In the genomic region with DNA sequence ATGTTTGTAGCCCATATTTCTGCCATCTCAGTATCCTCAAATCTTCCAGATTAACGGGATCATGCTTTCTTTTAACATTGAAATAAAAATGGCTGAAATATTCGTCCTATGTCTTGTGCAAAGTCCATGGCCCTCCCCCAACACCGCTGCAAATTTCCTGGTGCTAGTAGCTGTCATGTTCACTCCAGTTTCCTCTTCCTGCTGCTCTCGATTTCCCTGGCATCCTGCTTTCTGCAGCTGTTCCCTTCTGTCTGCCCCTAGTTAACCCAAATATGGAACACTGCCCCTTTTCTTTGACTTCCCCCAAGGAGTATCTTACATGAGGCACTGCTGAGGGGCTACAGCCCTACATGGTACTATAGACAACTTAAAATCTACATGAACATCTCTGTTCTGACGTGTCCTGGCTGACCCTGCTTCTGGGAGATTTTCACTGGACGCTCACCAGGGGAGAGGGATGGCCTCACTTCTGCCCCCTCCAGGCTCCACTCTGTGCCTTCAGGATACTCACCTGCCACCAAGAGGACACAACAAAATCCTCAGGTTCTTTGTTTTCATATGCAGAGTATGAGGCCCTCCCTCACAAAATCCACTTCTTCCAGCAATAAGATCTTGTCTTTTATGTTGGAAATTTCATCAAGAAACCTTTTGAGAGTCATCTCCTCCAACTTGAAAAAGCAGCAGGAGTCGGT, we compare ENCODE assay signal across 1 cellular context.
TF ChIP-seq lines count a peak whose summit lies in the region.

No MANE protein-coding gene starts in this region.

TF ChIP-seq in IMR-90, 13 proteins besides CTCF, POLR2A, EP300 and RAD21:
- TF ChIP-seq SMC3 (IDR thresholded peaks at IDR 0.05; ENCODE audit: low read depth, low read length) (0 out of 2 replicates have a peak, but pooled peaks have one; percentile 11), CEBPB (IDR thresholded peaks at IDR 0.05; ENCODE audit: low read depth, low read length) (no peak)
TF ChIP-seq in IMR-90: peak in this region for 1.
